In genomic region chr2:20378891-20379519, GRCh38 we compare ENCODE assay signal across 8 cellular contexts. TPM values are rescaled to one million over a fixed set of nuclear protein-coding genes. Genes with fewer than 3 reads are reported as not detected.
DNase-seq lines count a peak whose midpoint lies in the region; ATAC-seq, FAIRE-seq and TF ChIP-seq lines count a peak whose summit lies in the region.

No MANE protein-coding gene starts in this region.

- H3K79me2 ChIP-seq in K562 (ENCODE audit: control insufficient read depth, insufficient read depth, low read length) = no peaks in the 10 kb centered on the region

- ATAC-seq in K562 (peak; percentile 99), GM21360 (IDR thresholded peaks at IDR 0.05; ENCODE audit: unreplicated experiment) (no peak)

- TF ChIP-seq CTCF in K562 (IDR thresholded peaks at IDR 0.05 in 2 of 3, conservative IDR thresholded peaks at IDR 0.05 in 1 of 3; ENCODE audit: insufficient read depth in 2 of 3, low read depth in 1 of 3, low read length in 3 of 3) = peak; percentile 80 to 89 (median 81)
- peak; percentile 80 to 85 (median 83) for TF ChIP-seq CTCF in sigmoid colon (IDR thresholded peaks at IDR 0.05)

- BruUV-seq in K562 (replicated peaks; lab: Mats Ljungman, UMichigan) = no TSS peak

- no peaks in the 10 kb centered on the region for H3K9me3 ChIP-seq in K562 (replicated peaks; ENCODE audit: control insufficient read depth, insufficient read depth, low read depth, low read length)
- no peaks in the 10 kb centered on the region for H3K9me3 ChIP-seq in sigmoid colon

- peak; percentile 57 for DNase-seq in DMS53 (lab: John Stamatoyannopoulos, UW)
- DNase-seq in DMS53 treated with DMSO at 0.1 percent for 48 hours (lab: John Stamatoyannopoulos, UW; ENCODE audit: unreplicated experiment) = no peak
- peak; percentile 9 to 30 for DNase-seq in NCI-H1930 (lab: John Stamatoyannopoulos, UW)
- DNase-seq in K562 (ENCODE audit: extremely low read depth in 1 of 4, low spot score in 3 of 4) = peak; percentile 60 to 77 (median 66)
- DNase-seq in iPS DF 19.7 (ENCODE audit: low read depth, low spot score) = peak; percentile 38
- DNase-seq in sigmoid colon = peak; percentile 96
- DNase-seq in activated T-cell treated with anti-CD3 and anti-CD28 coated beads for 4 hours = no peak

- H3K4me1 ChIP-seq in K562 (replicated peaks in 1 of 2; ENCODE audit: control insufficient read depth in 2 of 2, insufficient read depth in 2 of 2, low read length in 2 of 2) = peaks cover 5 to 12% of the 10 kb centered on the region in 2 experiments; a peak in 2 of 5 replicates
- H3K4me1 ChIP-seq in sigmoid colon = peaks cover 0 to 33% (median 29%) of the 10 kb centered on the region in 4 donors

- no peak for TF ChIP-seq POLR2A in K562 (conservative IDR thresholded peaks at IDR 0.05)
- no peak for TF ChIP-seq POLR2A in sigmoid colon (IDR thresholded peaks at IDR 0.05)

- no peaks in the 10 kb centered on the region for H3K36me3 ChIP-seq in K562 (ENCODE audit: control insufficient read depth, insufficient read depth, low read length)
- H3K36me3 ChIP-seq in sigmoid colon = no peaks in the 10 kb centered on the region

- FAIRE-seq in K562 (lab: Jason Lieb, UNC) = peak; percentile 59

- WGBS in K562 (ENCODE audit: insufficient coverage, low coverage, missing lambda C conversion rate) = 3% methylated on average over 11 of the region's 13 CpGs
- WGBS in sigmoid colon, 2 donors = 30 to 55% methylated on average over 13 of the region's 13 CpGs

- peak overlapping the region; percentile 46 for H2AFZ ChIP-seq in K562 (ENCODE audit: low read depth, low read length)

- POLR2A ChIA-PET in K562 (lab: Yijun Ruan, JAX) = interaction anchor here (0.6 to 1.9 kb wide), 4 partner anchors 8 to 263 kb away, joined by 3 to 5 read pairs (median 3); no protein-coding TSS in a partner anchor

- H3K9ac ChIP-seq in K562 (ENCODE audit: insufficient read depth in 1 of 2, low read depth in 2 of 2, low read length in 2 of 2) = no peak overlapping the region

- H3K9me1 ChIP-seq in K562 (ENCODE audit: control insufficient read depth, insufficient read depth, low read length) = no peaks in the 10 kb centered on the region

- TF ChIP-seq EP300 in K562 (IDR thresholded peaks at IDR 0.05; ENCODE audit: low read length) = no peak
- peak in 1 of 4 donors; percentile 29 for TF ChIP-seq EP300 in sigmoid colon (IDR thresholded peaks at IDR 0.05)

- peak; percentile 70 to 76 for TF ChIP-seq RAD21 in K562 (CRISPR knock-in tag; conservative IDR thresholded peaks at IDR 0.05 in 1 of 2, IDR thresholded peaks at IDR 0.05 in 1 of 2)

- H3K27me3 ChIP-seq in K562 (ENCODE audit: control insufficient read depth in 2 of 2, insufficient read depth in 2 of 2, low read length in 2 of 2) (peaks cover 0 to 10% of the 10 kb centered on the region in 2 experiments; a peak in 1 of 5 replicates), sigmoid colon (no peaks in the 10 kb centered on the region)

- H4K20me1 ChIP-seq in K562 (replicated peaks; ENCODE audit: control insufficient read depth, insufficient read depth, low read length) = no peaks in the 10 kb centered on the region; the same call in 1 of the 2 replicates

- CTCF ChIA-PET in K562 (lab: Yijun Ruan, JAX; ENCODE audit: low intra/inter-chr PET ratio) = interaction anchor here (1.3 kb wide), 1 partner anchor 257 kb away, joined by 3 read pairs; no protein-coding TSS in a partner anchor

- H3K4me3 ChIP-seq in K562 = no peak overlapping the region
- no peak overlapping the region for H3K4me3 ChIP-seq in sigmoid colon

- H3K4me2 ChIP-seq in K562 (ENCODE audit: insufficient read depth, low read length) = peak overlapping the region; percentile 11; the same call in 1 of the 2 replicates

- no peak overlapping the region for H3K27ac ChIP-seq in K562 (ENCODE audit: extremely low read depth, low read depth, low read length)
- peak overlapping the region; percentile 74 to 83 (median 79) for H3K27ac ChIP-seq in sigmoid colon

- in situ Hi-C loops in K562 (cut with MboI) = no loop called here

- intact Hi-C loops in K562 (cut with micrococcal nuclease) (no loop called here), sigmoid colon (cut with DNase I) (loop anchor here (2.0 to 5.0 kb wide), 2 partner anchors 43 to 264 kb away; no protein-coding TSS in a partner anchor)

TF ChIP-seq in K562, 482 proteins besides CTCF, POLR2A, EP300 and RAD21 (continues in another document):
- TF ChIP-seq HMGXB4 (CRISPR knock-in tag; IDR thresholded peaks at IDR 0.05) (no peak), RNF2 (IDR thresholded peaks at IDR 0.05) (no peak), ZNF263 (CRISPR knock-in tag; IDR thresholded peaks at IDR 0.05; ENCODE audit: borderline replicate concordance) (peak; percentile 50; the same call in 1 of the 2 replicates), RB1 (IDR thresholded peaks at IDR 0.05; ENCODE audit: low read depth) (peak; percentile 25; the same call in 1 of the 2 replicates), TFAP4 (CRISPR knock-in tag; IDR thresholded peaks at IDR 0.05; ENCODE audit: borderline replicate concordance) (peak; percentile 54; the same call in 1 of the 2 replicates), NFIC (IDR thresholded peaks at IDR 0.05) (peak; percentile 86), FOS (IDR thresholded peaks at IDR 0.05; ENCODE audit: extremely low read depth, insufficient read length) (no peak), SMC3 (conservative IDR thresholded peaks at IDR 0.05; ENCODE audit: insufficient read depth, low read depth, low read length) (peak; percentile 53), NR1H2 (CRISPR knock-in tag; IDR thresholded peaks at IDR 0.05) (no peak), CTBP1 (IDR thresholded peaks at IDR 0.05; ENCODE audit: borderline replicate concordance) (peak; percentile 48; the same call in 1 of the 2 replicates), ZNF444 (CRISPR knock-in tag; IDR thresholded peaks at IDR 0.05) (no peak), MYC (IDR thresholded peaks at IDR 0.05; ENCODE audit: low read depth, low read length) (0 out of 2 replicates have a peak, but pooled peaks have one; percentile 24), MYC (CRISPR knock-in tag; IDR thresholded peaks at IDR 0.05; ENCODE audit: borderline replicate concordance, low read depth) (no peak), HCFC1 (IDR thresholded peaks at IDR 0.05; ENCODE audit: low read depth, low read length) (0 out of 2 replicates have a peak, but pooled peaks have one; percentile 18), MBD2 (IDR thresholded peaks at IDR 0.05; ENCODE audit: borderline replicate concordance, low read depth) (no peak), NCOR1 (IDR thresholded peaks at IDR 0.05) (0 out of 2 replicates have a peak, but pooled peaks have one; percentile 9), TCF7L2 (IDR thresholded peaks at IDR 0.05; ENCODE audit: low read depth, low read length) (no peak), L3MBTL2 (IDR thresholded peaks at IDR 0.05) (0 out of 2 replicates have a peak, but pooled peaks have one; percentile 50), CCNT2 (IDR thresholded peaks at IDR 0.05; ENCODE audit: borderline replicate concordance, extremely low read depth, insufficient read length, low read depth, low read length) (no peak), RCOR1 (IDR thresholded peaks at IDR 0.05; ENCODE audit: borderline replicate concordance in 1 of 2, low read depth in 2 of 2, low read length in 2 of 2) (no peak), STAG1 (CRISPR knock-in tag; IDR thresholded peaks at IDR 0.05; ENCODE audit: borderline replicate concordance) (peak; percentile 28; the same call in 1 of the 2 replicates), SMARCE1 (IDR thresholded peaks at IDR 0.05) (0 out of 2 replicates have a peak, but pooled peaks have one; percentile 26)

RNA-seq across cellular contexts. Expression of gene PUM2, which starts 28.4 kb away (rescaled TPM):
- 52.0 and 148 TPM in 2 replicates for total RNA-seq in K562 (2011; cell fraction: chromatin; rRNA removed; ENCODE audit: low replicate concordance)
- 31.0 and 34.6 TPM in 2 replicates for total RNA-seq in K562 (2011; cell fraction: nucleolus; rRNA removed)
- total RNA-seq in K562 (2011; cell fraction: nucleoplasm; rRNA removed) = 58.1 and 92.7 TPM in 2 replicates
- total RNA-seq in K562 (2014; rRNA removed) (14.9 and 18.0 TPM in 2 replicates), K562 (2014; rRNA removed; fragmentation: Illumina TruSeq; extraction: Trizol) (33.3 and 46.5 TPM in 2 replicates), K562 (2015; rRNA removed; fragmentation: Illumina TruSeq; extraction: Trizol) (22.3 and 25.5 TPM in 2 replicates), K562 (2021) (53.3 and 56.7 TPM in 2 replicates), sigmoid colon (10 to 100 TPM; 73.4 to 87.2 (median 83.4) TPM)
- polyA plus RNA-seq in K562 (2011; rRNA removed) (55.9 and 61.9 TPM in 2 replicates), K562 (2014; fragmentation: Illumina TruSeq; extraction: Trizol) (32.7 and 35.2 TPM in 2 replicates), K562 (2014; fragmentation: Nextera tagmentation; extraction: Ambion mirVana) (10 to 100 TPM; 13.4 to 15.8 TPM), K562 (2014; rRNA removed) (28.3 and 31.3 TPM in 2 replicates), sigmoid colon (10 to 100 TPM; 30.0 to 36.8 (median 33.1) TPM)
- polyA plus RNA-seq in K562 (2011; cell fraction: cytosol; rRNA removed) = 41.9 and 45.4 TPM in 2 replicates
- polyA plus RNA-seq in K562 (2011; cell fraction: nucleus; rRNA removed) = 33.0 and 42.9 TPM in 2 replicates
- 31.0 and 33.6 TPM in 2 replicates for polyA plus RNA-seq in K562 (2012)
- 215 and 217 TPM in 2 replicates for polyA minus RNA-seq in K562 (2011; rRNA and poly(A)+ RNA removed)
- 63.1 and 74.2 TPM in 2 replicates for polyA minus RNA-seq in K562 (2011; cell fraction: cytosol; rRNA and poly(A)+ RNA removed)
- 59.4 and 93.3 TPM in 2 replicates for polyA minus RNA-seq in K562 (2011; cell fraction: nucleus; rRNA and poly(A)+ RNA removed)

Comparison
In these comparisons a context has a peak if more than half of its experiments do, and no peak if none do; other contexts are left out.
1. DNase-seq: peak in DMS53 (single experiment), NCI-H1930 (2 of 2), K562 (4 of 4), iPS DF 19.7 (single experiment) and sigmoid colon (single experiment); none in DMS53 treated with DMSO at 0.1 percent for 48 hours (single experiment) and activated T-cell treated with anti-CD3 and anti-CD28 coated beads for 4 hours (single experiment).